ENCODE assay signal across 1 cellular context in genomic region chrX:110450050-110450449, GRCh38.
TF ChIP-seq lines count a peak whose summit lies in the region.

No MANE protein-coding gene starts in this region.

TF ChIP-seq in H1, 55 proteins besides CTCF, POLR2A, EP300 and RAD21 (continued from another document):
- no peak for TF ChIP-seq ATF3 (IDR thresholded peaks at IDR 0.05; ENCODE audit: insufficient read depth, low read depth, low read length)
- TF ChIP-seq HDAC2 (IDR thresholded peaks at IDR 0.05; ENCODE audit: borderline replicate concordance in 1 of 2, low read depth in 2 of 2, low read length in 2 of 2): no peak
- TF ChIP-seq SIN3A (conservative IDR thresholded peaks at IDR 0.05 in 1 of 2, IDR thresholded peaks at IDR 0.05 in 1 of 2; ENCODE audit: low read depth in 1 of 2, low read length in 2 of 2): no peak
- no peak for TF ChIP-seq MAX (IDR thresholded peaks at IDR 0.05)
- TF ChIP-seq JUN (IDR thresholded peaks at IDR 0.05; ENCODE audit: low read depth, low read length): no peak
- TF ChIP-seq NANOG (IDR thresholded peaks at IDR 0.05; ENCODE audit: insufficient read depth, low read depth, low read length, poor library complexity, severe bottlenecking): no peak
- TF ChIP-seq TAF1 (IDR thresholded peaks at IDR 0.05; ENCODE audit: low read depth, low read length): no peak
- no peak for TF ChIP-seq TEAD4 (IDR thresholded peaks at IDR 0.05; ENCODE audit: low read depth, low read length)
- no peak for TF ChIP-seq EZH2 (IDR thresholded peaks at IDR 0.05; ENCODE audit: low read depth, low read length, severe bottlenecking)
- TF ChIP-seq CHD1 (IDR thresholded peaks at IDR 0.05; ENCODE audit: low read depth, low read length): no peak
- no peak for TF ChIP-seq SAP30 (IDR thresholded peaks at IDR 0.05; ENCODE audit: insufficient read depth, insufficient replicate concordance, low read length)
